2 cellular contexts compared by ENCODE assay signal in the genomic region with DNA sequence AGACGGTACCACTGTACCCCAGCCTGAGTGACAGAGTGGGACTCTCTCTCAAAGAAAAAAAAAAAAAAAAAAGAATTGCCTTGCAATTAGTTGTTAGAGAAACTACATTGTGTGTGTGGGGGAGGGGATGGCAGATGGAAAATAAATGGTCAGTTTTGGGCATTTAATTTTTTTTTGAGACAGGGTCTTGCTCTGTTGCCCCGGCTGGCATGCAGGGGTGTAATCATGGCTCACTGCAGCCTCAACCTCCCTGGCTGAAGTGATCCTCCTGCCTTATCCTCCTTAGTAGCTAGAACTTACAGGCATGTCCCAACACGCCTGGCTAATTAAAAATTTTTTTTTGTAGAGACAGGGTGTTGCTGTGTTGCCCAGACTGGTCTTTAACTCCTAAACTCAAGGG.
TF ChIP-seq lines count a peak whose summit lies in the region.

No MANE protein-coding gene starts in this region.

TF ChIP-seq in HepG2, 621 proteins besides CTCF, POLR2A, EP300 and RAD21:
- TF ChIP-seq, protein P1, sequence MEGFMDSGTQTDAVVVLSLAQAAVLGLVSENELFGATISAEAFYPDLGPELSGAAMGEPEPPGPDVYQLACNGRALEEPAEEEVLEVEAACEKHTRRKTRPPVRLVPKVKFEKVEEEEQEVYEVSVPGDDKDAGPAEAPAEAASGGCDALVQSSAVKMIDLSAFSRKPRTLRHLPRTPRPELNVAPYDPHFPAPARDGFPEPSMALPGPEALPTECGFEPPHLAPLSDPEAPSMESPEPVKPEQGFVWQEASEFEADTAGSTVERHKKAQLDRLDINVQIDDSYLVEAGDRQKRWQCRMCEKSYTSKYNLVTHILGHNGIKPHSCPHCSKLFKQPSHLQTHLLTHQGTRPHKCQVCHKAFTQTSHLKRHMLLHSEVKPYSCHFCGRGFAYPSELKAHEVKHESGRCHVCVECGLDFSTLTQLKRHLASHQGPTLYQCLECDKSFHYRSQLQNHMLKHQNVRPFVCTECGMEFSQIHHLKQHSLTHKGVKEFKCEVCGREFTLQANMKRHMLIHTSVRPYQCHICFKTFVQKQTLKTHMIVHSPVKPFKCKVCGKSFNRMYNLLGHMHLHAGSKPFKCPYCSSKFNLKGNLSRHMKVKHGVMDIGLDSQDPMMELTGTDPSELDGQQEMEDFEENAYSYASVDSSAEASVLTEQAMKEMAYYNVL (CRISPR knock-in tag; IDR thresholded peaks at IDR 0.05; ENCODE audit: borderline replicate concordance): no peak
- TF ChIP-seq CREB1 (IDR thresholded peaks at IDR 0.05): no peak
- no peak for TF ChIP-seq CREB1 (CRISPR knock-in tag; IDR thresholded peaks at IDR 0.05)
- TF ChIP-seq TP53 (CRISPR knock-in tag; conservative IDR thresholded peaks at IDR 0.05): 0 out of 2 replicates have a peak, but pooled peaks have one; percentile 42

TF ChIP-seq in H1, 55 proteins besides CTCF, POLR2A, EP300 and RAD21:
- TF ChIP-seq CEBPB (IDR thresholded peaks at IDR 0.05; ENCODE audit: low read depth, low read length) (no peak), KDM1A (IDR thresholded peaks at IDR 0.05; ENCODE audit: borderline replicate concordance, low read length) (0 out of 2 replicates have a peak, but pooled peaks have one; percentile 35), GABPA (IDR thresholded peaks at IDR 0.05; ENCODE audit: borderline replicate concordance, insufficient read depth, low read length) (no peak), CTBP2 (IDR thresholded peaks at IDR 0.05; ENCODE audit: borderline replicate concordance, insufficient read depth, insufficient read length, low read length) (no peak), NRF1 (IDR thresholded peaks at IDR 0.05; ENCODE audit: low read depth, low read length) (no peak), CHD1 (IDR thresholded peaks at IDR 0.05; ENCODE audit: low read depth, low read length) (no peak), TAF1 (IDR thresholded peaks at IDR 0.05; ENCODE audit: low read depth, low read length) (no peak), HDAC2 (IDR thresholded peaks at IDR 0.05; ENCODE audit: borderline replicate concordance in 1 of 2, low read depth in 2 of 2, low read length in 2 of 2) (no peak), TAF7 (optimal IDR thresholded peaks at IDR 0.05; ENCODE audit: borderline replicate concordance, low read depth, low read length) (no peak)
